Comparison of ENCODE assay signal across 31 cellular contexts in genomic region chr14:79260406-79260805, GRCh38.
DNase-seq lines count a peak whose midpoint lies in the region; ATAC-seq and TF ChIP-seq lines count a peak whose summit lies in the region.
"Had no signal": no experiment of that assay in that cellular context is flagged by ENCODE, and none has a peak within 500 bp of the region (broad histone marks: within the 10 kb centered on the region; RNA-seq: fewer than 3 reads in every experiment).

No MANE protein-coding gene starts in this region.

- H3K4me1 ChIP-seq in esophagus muscularis mucosa (peaks cover 0 to 14% (median 13%) of the 10 kb centered on the region in 4 donors), prostate gland (replicated peaks) (no peaks in the 10 kb centered on the region)
- H3K4me1 ChIP-seq: A549; BE2C; BLaER1; BLaER1 treated with 17β-estradiol and CSF1 and Interleukin-3, amounts not matched to agents 10 nM and 100 nM; Caco-2 had no signal

- TF ChIP-seq CTCF in esophagus muscularis mucosa (IDR thresholded peaks at IDR 0.05) (no peak), prostate gland (IDR thresholded peaks at IDR 0.05) (no peak)

- TF ChIP-seq POLR2A in esophagus muscularis mucosa (IDR thresholded peaks at IDR 0.05; ENCODE audit: low read depth) (no peak), prostate gland (IDR thresholded peaks at IDR 0.05) (no peak)

- H3K9me3 ChIP-seq in esophagus muscularis mucosa, result no peaks in the 10 kb centered on the region
- H3K9me3 ChIP-seq in prostate gland, result no peaks in the 10 kb centered on the region
- H3K9me3 ChIP-seq: A549; BE2C; BLaER1; BLaER1 treated with 17β-estradiol and CSF1 and Interleukin-3, amounts not matched to agents 10 nM and 100 nM; Caco-2 had no signal

- intact Hi-C loops in esophagus muscularis mucosa (cut with DNase I), result no loop called here
- intact Hi-C loops in head of caudate nucleus (cut with DNase I), result no loop called here
- intact Hi-C loops in prostate gland (cut with DNase I), result no loop called here

- ATAC-seq in HG03432 (IDR thresholded peaks at IDR 0.05; ENCODE audit: unreplicated experiment), result no peak
- ATAC-seq: A549; CD8-positive, alpha-beta T cell had no signal

- peak; percentile 45 for DNase-seq in esophagus muscularis mucosa (ENCODE audit: extremely low spot score)
- peak in 34 of 42 donors; percentile 6 to 75 (median 34) for DNase-seq in head of caudate nucleus
- DNase-seq in putamen (ENCODE audit: low spot score), result peak; percentile 45
- no peak for DNase-seq in A172 (ENCODE audit: low spot score)
- DNase-seq in prostate gland (ENCODE audit: low spot score), result no peak
- DNase-seq: 8988T; ACHN; AML-193; BE2C; C1 segment of cervical spinal cord; Caco-2; Calu3; CD4-positive, alpha-beta memory T cell; CD4-positive, alpha-beta T cell; CD4-positive, CD25-positive, alpha-beta regulatory T cell; CD8-positive, alpha-beta memory T cell; CD8-positive, alpha-beta T cell; COR-L47; DMS 273 treated with DMSO at 0.1 percent for 48 hours; DMS153; DMS53; DMS79; DMS79 treated with DMSO at 0.1 percent for 48 hours; DND-41; EL had no signal

- H3K27me3 ChIP-seq in esophagus muscularis mucosa (no peaks in the 10 kb centered on the region), prostate gland (replicated peaks; ENCODE audit: insufficient read depth) (no peaks in the 10 kb centered on the region)
- H3K27me3 ChIP-seq: BE2C; BLaER1; BLaER1 treated with 17β-estradiol and CSF1 and Interleukin-3, amounts not matched to agents 10 nM and 100 nM had no signal

- TF ChIP-seq EP300 in esophagus muscularis mucosa (IDR thresholded peaks at IDR 0.05), result no peak

- H3K36me3 ChIP-seq in esophagus muscularis mucosa, result no peaks in the 10 kb centered on the region
- H3K36me3 ChIP-seq in prostate gland, result no peaks in the 10 kb centered on the region
- H3K36me3 ChIP-seq: BE2C; BLaER1; BLaER1 treated with 17β-estradiol and CSF1 and Interleukin-3, amounts not matched to agents 10 nM and 100 nM had no signal

- H3K27ac ChIP-seq in esophagus muscularis mucosa (replicated peaks in 1 of 4) (no peak overlapping the region), prostate gland (no peak overlapping the region)
- H3K27ac ChIP-seq: 22Rv1; A549; BLaER1; BLaER1 treated with 17β-estradiol and CSF1 and Interleukin-3, amounts not matched to agents 10 nM and 100 nM; C4-2B had no signal

- 92% methylated on average over 3 of the region's 3 CpGs for WGBS in esophagus muscularis mucosa
- WGBS in prostate gland, result 97% methylated on average over 3 of the region's 3 CpGs

- no peak overlapping the region for H3K4me3 ChIP-seq in esophagus muscularis mucosa
- no peak overlapping the region for H3K4me3 ChIP-seq in prostate gland
- H3K4me3 ChIP-seq: A549; BLaER1; BLaER1 treated with 17β-estradiol and CSF1 and Interleukin-3, amounts not matched to agents 10 nM and 100 nM had no signal

Comparison
In these comparisons a context has a peak if more than half of its experiments do, and no peak if none do; other contexts are left out.
1. DNase-seq: peak in esophagus muscularis mucosa (single experiment), head of caudate nucleus (34 of 42) and putamen (single experiment); none in A172 (single experiment) and prostate gland (single experiment).